8 cellular contexts compared by ENCODE assay signal in genomic region chr1:35268282-35269189, GRCh38. TPM values are rescaled to one million over a fixed set of nuclear protein-coding genes. Genes with fewer than 3 reads are reported as not detected.
DNase-seq lines count a peak whose midpoint lies in the region; ATAC-seq, FAIRE-seq and TF ChIP-seq lines count a peak whose summit lies in the region.

Gene ZMYM4 (plus strand): TSS chr1:35268709. CDS start chr1:35269047, 338 bp downstream.

- intact Hi-C loops in Right ventricle myocardium superior (cut with DNase I) (loop anchor here (10.0 kb wide), 1 partner anchor 106 kb away; no protein-coding TSS in a partner anchor), pancreas (cut with DNase I) (no loop called here), tibial artery (cut with DNase I; ENCODE audit: low total_unique reads) (loop anchor here (2.0 kb wide), 1 partner anchor 76 kb away; the partner anchor contains the start of gene SFPQ)

- H3K4me3 ChIP-seq in GM08714 (ENCODE audit: low read length), result peak within 1 kb of the TSS; percentile 98
- H3K4me3 ChIP-seq in pancreas, result peak within 1 kb of the TSS; percentile 76 to 93 (median 90)
- H3K4me3 ChIP-seq in tibial artery, result peak within 1 kb of the TSS; percentile 77 to 83

- peak; percentile 97 for DNase-seq in NCI-H1105 (lab: John Stamatoyannopoulos, UW)
- DNase-seq in SW 1271 (lab: John Stamatoyannopoulos, UW), result peak; percentile 79 to 92
- peak; percentile 77 for DNase-seq in activated naive CD8-positive, alpha-beta T cell treated with anti-CD3 and anti-CD28 coated beads, Interleukin-2, amount 50 U/mL, for 16 hours (ENCODE audit: low read depth, low spot score)
- DNase-seq in Right ventricle myocardium superior, result peak; percentile 96
- peak; percentile 88 to 98 (median 94) for DNase-seq in pancreas
- DNase-seq in tibial artery, result peak; percentile 87 to 94

- H3K27ac ChIP-seq in pancreas (peak within 1 kb of the TSS; percentile 67 to 86 (median 80)), tibial artery (peak within 1 kb of the TSS; percentile 78 to 88)

- 2 to 3% methylated on average over 46 to 65 of the region's 65 CpGs for whole genome bisulfite sequencing in pancreas, 2 donors

- H3K36me3 ChIP-seq in pancreas (no peaks in the 10 kb centered on the region), tibial artery (no peaks in the 10 kb centered on the region)

- ATAC-seq in HG02588 (IDR thresholded peaks at IDR 0.05; ENCODE audit: unreplicated experiment) (peak; percentile 89), Right ventricle myocardium superior (ENCODE audit: poor library complexity) (peak; percentile 98), pancreas (peak; percentile 90 to 98 (median 96))

- FAIRE-seq in pancreas (lab: Jason Lieb, UNC), result peak; percentile 9

- H3K9me3 ChIP-seq in pancreas (no peaks in the 10 kb centered on the region), tibial artery (no peaks in the 10 kb centered on the region)

- H3K4me1 ChIP-seq in pancreas (peaks cover 0 to 13% (median 8%) of the 10 kb centered on the region in 3 donors), tibial artery (peaks cover 0 to 41% (median 9%) of the 10 kb centered on the region in 4 donors)

- H3K27me3 ChIP-seq in pancreas, result no peaks in the 10 kb centered on the region
- H3K27me3 ChIP-seq in tibial artery, result no peaks in the 10 kb centered on the region

- TF ChIP-seq CTCF in pancreas (IDR thresholded peaks at IDR 0.05), result no peak
- TF ChIP-seq CTCF in tibial artery (IDR thresholded peaks at IDR 0.05), result no peak

RNA-seq across cellular contexts. Expression of gene ZMYM4, which starts in this region (rescaled TPM):
- total RNA-seq in Right ventricle myocardium superior (31.2 TPM), pancreas (10 to 100 TPM; 17.2 to 31.1 (median 21.5) TPM)
- 10 to 100 TPM; 10.5 to 12.7 TPM for polyA plus RNA-seq in pancreas

Comparison
In these comparisons a context has a peak if more than half of its experiments do, and no peak if none do; other contexts are left out.
1. Peak in every context shown above with its lines: DNase-seq, ATAC-seq, H3K4me3 ChIP-seq and H3K27ac ChIP-seq.
2. intact Hi-C loops: an anchor here in Right ventricle myocardium superior (10.0 kb wide) and tibial artery (2.0 kb wide); none called in pancreas.